ENCODE assay signal across 9 cellular contexts in genomic region chr21:33544451-33544850, GRCh38. TPM values are rescaled to one million over a fixed set of nuclear protein-coding genes. Genes with fewer than 3 reads are reported as not detected.
A peak's percentile ranks its signal among the peaks of the same experiment; 100 is the strongest.
DNase-seq lines count a peak whose midpoint lies in the region; ATAC-seq and TF ChIP-seq lines count a peak whose summit lies in the region.
"Had no signal": no experiment of that assay in that cellular context is flagged by ENCODE, and none has a peak within 500 bp of the region (broad histone marks: within the 10 kb centered on the region; RNA-seq: fewer than 3 reads in every experiment).

No MANE protein-coding gene starts in this region.

- H3K27me3 ChIP-seq in CD4-positive, alpha-beta memory T cell (ENCODE audit: insufficient read depth, low read length), result no peaks in the 10 kb centered on the region
- no peaks in the 10 kb centered on the region for H3K27me3 ChIP-seq in OCI-LY1 (ENCODE audit: insufficient read depth, low read length)
- H3K27me3 ChIP-seq in endodermal cell (ENCODE audit: control insufficient read depth, insufficient read depth, low read length, poor library complexity, severe bottlenecking), result no peaks in the 10 kb centered on the region

- ATAC-seq in GM18502 (IDR thresholded peaks at IDR 0.05; ENCODE audit: poor library complexity, unreplicated experiment) (no peak), GM18858 (IDR thresholded peaks at IDR 0.05; ENCODE audit: unreplicated experiment) (no peak)

- whole genome bisulfite sequencing in endodermal cell (ENCODE audit: insufficient coverage in 1 of 2, insufficient read length in 1 of 2), 2 experiments, result 43% methylated on average over 3 of the region's 5 CpGs; no CpG with 5 or more reads in 1 of the 2 experiments

- no peak for TF ChIP-seq CTCF in OCI-LY1 (IDR thresholded peaks at IDR 0.05; ENCODE audit: low read length)
- no peak for TF ChIP-seq CTCF in endodermal cell (conservative IDR thresholded peaks at IDR 0.05)
- TF ChIP-seq CTCF in osteocyte (IDR thresholded peaks at IDR 0.05), result no peak

- H3K9me3 Mint-ChIP-seq in CD4-positive, alpha-beta memory T cell, result peaks cover 0 to 4% (median 0%) of the 10 kb centered on the region in 8 donors
- H3K9me3 Mint-ChIP-seq in endodermal cell (no peaks in the 10 kb centered on the region), osteocyte (ENCODE audit: unreplicated experiment) (no peaks in the 10 kb centered on the region)

- peak overlapping the region; percentile 77 to 87 for H3K4me3 ChIP-seq in CD4-positive, alpha-beta memory T cell (ENCODE audit: low read length in 2 of 2)
- H3K4me3 ChIP-seq in OCI-LY1 (ENCODE audit: low read depth, low read length, poor library complexity, severe bottlenecking) (peak overlapping the region; percentile 84), endodermal cell (ENCODE audit: low read length) (peak overlapping the region; percentile 97)

- CTCF ChIA-PET in CD4-positive, alpha-beta memory T cell (lab: Charles Lee; ENCODE audit: partially characterized antibody), result interaction anchor here (0.7 to 1.8 kb wide), 4 partner anchors 13 to 183 kb away, joined by 3 to 6 read pairs (median 4); no protein-coding TSS in a partner anchor

- H3K9me3 ChIP-seq in CD4-positive, alpha-beta memory T cell (ENCODE audit: control insufficient read depth in 1 of 2, low read length in 2 of 2), result no peaks in the 10 kb centered on the region
- H3K9me3 ChIP-seq in OCI-LY1 (ENCODE audit: low read length) (no peaks in the 10 kb centered on the region), endodermal cell (ENCODE audit: control insufficient read depth, low read length) (no peaks in the 10 kb centered on the region)

- no peaks in the 10 kb centered on the region; the same call in 1 of the 2 replicates for H4K20me1 ChIP-seq in OCI-LY1 (ENCODE audit: insufficient read depth, low read length)

- H3F3A ChIP-seq in OCI-LY1 (ENCODE audit: insufficient read depth, low read length), result no peaks in the 10 kb centered on the region

- H3K36me3 ChIP-seq in CD4-positive, alpha-beta memory T cell (ENCODE audit: insufficient read depth, low read length), result peaks cover 20% of the 10 kb centered on the region
- H3K36me3 ChIP-seq in OCI-LY1 (ENCODE audit: insufficient read depth, low read length) (peaks cover 45% of the 10 kb centered on the region), endodermal cell (ENCODE audit: control insufficient read depth, insufficient read depth, low read length) (peaks cover 36% of the 10 kb centered on the region)

- H3K27ac Mint-ChIP-seq in CD4-positive, alpha-beta memory T cell, result peak overlapping the region; percentile 54 to 100 (median 100)
- H3K27ac Mint-ChIP-seq in endodermal cell (peak overlapping the region; percentile 100), osteocyte (ENCODE audit: unreplicated experiment) (peak overlapping the region; percentile 100)

- DNase-seq in CD4-positive, alpha-beta memory T cell, result no peak
- no peak for DNase-seq in endodermal cell
- DNase-seq in osteocyte (ENCODE audit: extremely low spot score, unreplicated experiment), result no peak
- no peak for DNase-seq in NCI-H446 (lab: John Stamatoyannopoulos, UW)
- no peak for DNase-seq in NCI-H1417 treated with DMSO at 0.1 percent for 48 hours (lab: John Stamatoyannopoulos, UW)
- DNase-seq: NCI-H1105 treated with DMSO at 0.1 percent for 48 hours had no signal

- POLR2A ChIA-PET in CD4-positive, alpha-beta memory T cell (lab: Charles Lee; ENCODE audit: partially characterized antibody), result interaction anchor here (1.6 to 4.3 kb wide), 5 partner anchors 7 to 65 kb away, joined by 5 to 48 read pairs (median 15); partner anchors contain the start of genes DONSON and TMEM50B

- peaks cover 29 to 62% (median 42%) of the 10 kb centered on the region in 4 donors for H3K4me1 Mint-ChIP-seq in CD4-positive, alpha-beta memory T cell
- H3K4me1 Mint-ChIP-seq in endodermal cell (peaks cover 11% of the 10 kb centered on the region), osteocyte (ENCODE audit: unreplicated experiment) (peaks cover 39% of the 10 kb centered on the region)

- no peak overlapping the region for H2AFZ ChIP-seq in OCI-LY1 (ENCODE audit: low read length)

- peak overlapping the region; percentile 98 for H3K4me2 ChIP-seq in OCI-LY1 (ENCODE audit: low read length)

- H3K27ac ChIP-seq in CD4-positive, alpha-beta memory T cell (ENCODE audit: low read depth, low read length), result peak overlapping the region; percentile 99
- H3K27ac ChIP-seq in OCI-LY1 (ENCODE audit: low read depth, low read length, poor library complexity, severe bottlenecking), result no peak overlapping the region
- no peak overlapping the region for H3K27ac ChIP-seq in endodermal cell (ENCODE audit: low read depth, low read length)

- no peaks in the 10 kb centered on the region for H3K9me2 ChIP-seq in OCI-LY1 (ENCODE audit: low read depth, low read length)

- peaks cover 14 to 52% of the 10 kb centered on the region in 2 donors for H3K36me3 Mint-ChIP-seq in CD4-positive, alpha-beta memory T cell
- H3K36me3 Mint-ChIP-seq in endodermal cell (ENCODE audit: low read depth) (peaks cover 31% of the 10 kb centered on the region), osteocyte (ENCODE audit: unreplicated experiment) (peaks cover 12% of the 10 kb centered on the region)

- peak overlapping the region; percentile 96 to 100 (median 98) for H3K4me3 Mint-ChIP-seq in CD4-positive, alpha-beta memory T cell
- H3K4me3 Mint-ChIP-seq in endodermal cell (peak overlapping the region; percentile 85), osteocyte (ENCODE audit: unreplicated experiment) (peak overlapping the region; percentile 97)

- H3K79me2 ChIP-seq in OCI-LY1 (ENCODE audit: insufficient read depth, low read length), result peaks cover 88% of the 10 kb centered on the region

- H3K4me1 ChIP-seq in CD4-positive, alpha-beta memory T cell (ENCODE audit: insufficient read depth, low read length), result peaks cover 55% of the 10 kb centered on the region
- H3K4me1 ChIP-seq in OCI-LY1 (ENCODE audit: insufficient read depth, low read length, severe bottlenecking) (peaks cover 39% of the 10 kb centered on the region), endodermal cell (ENCODE audit: control insufficient read depth, insufficient read depth, low read length) (no peaks in the 10 kb centered on the region)

- no peaks in the 10 kb centered on the region for H3K27me3 Mint-ChIP-seq in CD4-positive, alpha-beta memory T cell
- H3K27me3 Mint-ChIP-seq in endodermal cell (ENCODE audit: insufficient read depth) (no peaks in the 10 kb centered on the region), osteocyte (ENCODE audit: unreplicated experiment) (no peaks in the 10 kb centered on the region)

- H3K9ac ChIP-seq in OCI-LY1 (ENCODE audit: low read length) (peak overlapping the region; percentile 76), endodermal cell (ENCODE audit: extremely low read depth, low read length, poor library complexity, severe bottlenecking) (peak overlapping the region; percentile 99)

- intact Hi-C loops in CD4-positive, alpha-beta memory T cell (cut with micrococcal nuclease), result loop anchor here (2.0 to 10.0 kb wide), 3 partner anchors 14 to 1503 kb away; partner anchors contain the start of gene RUNX1

RNA-seq across cellular contexts. Expression of gene SON, which starts 1.6 kb away (rescaled TPM):
- total RNA-seq in CD4-positive, alpha-beta memory T cell, result 100 to 1,000 TPM; 436 to 454 TPM
- polyA plus RNA-seq in CD4-positive, alpha-beta memory T cell, result 100 to 1,000 TPM; 314 to 639 TPM
- 100 to 1,000 TPM; 283 to 337 TPM for total RNA-seq in endodermal cell
- polyA plus RNA-seq in endodermal cell (2013, experiment 1 of 2), result 178 TPM
- polyA plus RNA-seq in endodermal cell (2013, experiment 2 of 2), result 172 TPM
- total RNA-seq in osteocyte, result 249 and 271 TPM in 2 replicates

RNA-seq across cellular contexts. Expression of gene GART, which starts 2.5 kb away (rescaled TPM):
- 10 to 100 TPM; 75.4 to 85.1 TPM for total RNA-seq in CD4-positive, alpha-beta memory T cell
- 10 to 100 TPM; 56.1 to 57.7 TPM for polyA plus RNA-seq in CD4-positive, alpha-beta memory T cell
- 100 to 1,000 TPM; 125 to 150 TPM for total RNA-seq in endodermal cell
- 89.5 TPM for polyA plus RNA-seq in endodermal cell (2013, experiment 1 of 2)
- 76.3 TPM for polyA plus RNA-seq in endodermal cell (2013, experiment 2 of 2)
- total RNA-seq in osteocyte, result 66.8 and 79.1 TPM in 2 replicates

RNA-seq across cellular contexts. Expression of gene DONSON, which starts 44.0 kb away (rescaled TPM):
- 10 to 100 TPM; 11.0 to 13.7 TPM for total RNA-seq in CD4-positive, alpha-beta memory T cell
- 1 to 10 TPM; 2.2 to 4.0 TPM for polyA plus RNA-seq in CD4-positive, alpha-beta memory T cell
- 10 to 100 TPM; 26.2 to 41.9 TPM for total RNA-seq in endodermal cell
- 39.1 TPM for polyA plus RNA-seq in endodermal cell (2013, experiment 1 of 2)
- 38.6 TPM for polyA plus RNA-seq in endodermal cell (2013, experiment 2 of 2)
- total RNA-seq in osteocyte, result 18.6 and 19.0 TPM in 2 replicates

RNA-seq across cellular contexts. Expression of gene DNAJC28, which starts 52.9 kb away (rescaled TPM):
- 1 to 10 TPM; 1.3 to 1.6 TPM for total RNA-seq in CD4-positive, alpha-beta memory T cell
- polyA plus RNA-seq in CD4-positive, alpha-beta memory T cell, result under 1 TPM; 0.56 to 0.98 TPM
- total RNA-seq in endodermal cell (1 to 10 TPM; 3.9 to 5.8 TPM), osteocyte (2.1 and 2.7 TPM in 2 replicates)
- polyA plus RNA-seq in endodermal cell (2013, experiment 1 of 2), result 3.0 TPM
- 3.1 TPM for polyA plus RNA-seq in endodermal cell (2013, experiment 2 of 2)
